8 cellular contexts compared by ENCODE assay signal in the genomic region with DNA sequence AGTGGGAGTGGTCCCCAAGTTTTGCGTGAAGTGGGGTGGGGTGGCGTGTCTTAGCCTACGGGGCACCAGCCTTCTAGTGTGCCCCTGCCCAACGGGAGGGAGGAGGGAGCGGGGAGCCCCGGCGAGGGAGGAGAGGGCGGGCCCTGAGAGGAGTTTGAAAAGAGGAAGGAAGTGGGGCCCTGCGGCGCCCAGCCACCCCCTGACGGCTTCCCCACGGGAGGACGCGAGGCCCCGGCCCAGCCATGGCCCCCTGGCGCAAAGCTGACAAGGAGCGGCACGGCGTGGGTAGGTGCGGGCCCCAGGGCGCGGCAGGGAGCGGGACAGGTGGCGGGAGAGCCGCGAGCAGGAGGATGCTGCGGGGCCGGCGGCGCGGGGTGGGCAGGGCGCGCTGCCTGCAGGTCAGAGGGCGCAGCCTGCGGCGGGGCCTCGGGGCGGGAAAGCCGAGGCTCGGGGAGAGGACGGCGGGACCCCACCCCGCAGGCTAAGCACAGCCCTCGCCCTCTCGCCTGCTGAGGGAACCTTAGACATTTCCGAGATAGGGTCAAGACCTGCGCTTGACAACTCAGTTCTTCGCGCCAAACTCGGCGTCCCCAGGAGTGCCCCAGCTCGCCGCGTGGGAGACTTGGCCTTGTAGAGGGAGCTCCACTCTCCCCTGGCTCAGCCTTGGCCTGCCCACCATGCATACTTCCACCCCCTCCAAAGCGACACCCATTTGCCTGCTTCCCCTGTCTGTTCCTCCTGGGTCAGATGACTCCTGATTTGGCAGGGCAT. TPM values are rescaled to one million over a fixed set of nuclear protein-coding genes. Genes with fewer than 3 reads are reported as not detected.
DNase-seq lines count a peak whose midpoint lies in the region; ATAC-seq and TF ChIP-seq lines count a peak whose summit lies in the region.

DOCK2 (plus strand) TSS at position 191 of the 771 bp plus-strand sequence; CDS start at position 243, 52 bp downstream.

- no peaks in the 10 kb centered on the region for H3K36me3 ChIP-seq in cardiac muscle cell

- H3K9me3 ChIP-seq in cardiac muscle cell (ENCODE audit: low read depth): no peaks in the 10 kb centered on the region

- peak; percentile 93 for ATAC-seq in GM21825 (IDR thresholded peaks at IDR 0.05; ENCODE audit: unreplicated experiment)

- no peak within 1 kb of the TSS for H3K27ac ChIP-seq in cardiac muscle cell

- H3K27me3 ChIP-seq in cardiac muscle cell: peaks cover 18% of the 10 kb centered on the region

- DNase-seq in GM03348 (ENCODE audit: low spot score) (peak; percentile 38), NAMALWA (ENCODE audit: low spot score) (peak; percentile 89), cardiac muscle cell (ENCODE audit: low read depth in 1 of 2, low spot score in 1 of 2) (no peak), skeletal muscle cell (ENCODE audit: low read depth) (no peak), amniotic stem cell (lab: John Stamatoyannopoulos, UW) (no peak), DMS79 treated with DMSO at 0.1 percent for 48 hours (lab: John Stamatoyannopoulos, UW) (no peak)
- peak; percentile 82 to 84 for DNase-seq in activated T-cell treated with anti-CD3 and anti-CD28 coated beads, Interleukin-2, amount 50 U/mL, for 48 hours

- H3K4me3 ChIP-seq in cardiac muscle cell (peak within 1 kb of the TSS; percentile 4), skeletal muscle cell (ENCODE audit: low read depth, low read length) (peak within 1 kb of the TSS; percentile 32)

- no peaks in the 10 kb centered on the region for H3K4me1 ChIP-seq in cardiac muscle cell (ENCODE audit: low read depth)

- TF ChIP-seq CTCF in cardiac muscle cell (IDR thresholded peaks at IDR 0.05; ENCODE audit: low read depth, low read length): no peak

RNA-seq across cellular contexts. Expression of gene DOCK2, which starts in this region (rescaled TPM):
- 3.3 and 4.7 TPM in 2 replicates for total RNA-seq in cardiac muscle cell
- 1.4 and 6.5 TPM in 2 replicates for polyA plus RNA-seq in cardiac muscle cell

Comparison
In these comparisons a context has a peak if more than half of its experiments do, and no peak if none do; other contexts are left out.
1. DNase-seq: peak in GM03348 (single experiment), NAMALWA (single experiment) and activated T-cell treated with anti-CD3 and anti-CD28 coated beads, Interleukin-2, amount 50 U/mL, for 48 hours (2 of 2); none in cardiac muscle cell (0 of 2), skeletal muscle cell (single experiment), amniotic stem cell (single experiment) and DMS79 treated with DMSO at 0.1 percent for 48 hours (single experiment).